In the genomic region with DNA sequence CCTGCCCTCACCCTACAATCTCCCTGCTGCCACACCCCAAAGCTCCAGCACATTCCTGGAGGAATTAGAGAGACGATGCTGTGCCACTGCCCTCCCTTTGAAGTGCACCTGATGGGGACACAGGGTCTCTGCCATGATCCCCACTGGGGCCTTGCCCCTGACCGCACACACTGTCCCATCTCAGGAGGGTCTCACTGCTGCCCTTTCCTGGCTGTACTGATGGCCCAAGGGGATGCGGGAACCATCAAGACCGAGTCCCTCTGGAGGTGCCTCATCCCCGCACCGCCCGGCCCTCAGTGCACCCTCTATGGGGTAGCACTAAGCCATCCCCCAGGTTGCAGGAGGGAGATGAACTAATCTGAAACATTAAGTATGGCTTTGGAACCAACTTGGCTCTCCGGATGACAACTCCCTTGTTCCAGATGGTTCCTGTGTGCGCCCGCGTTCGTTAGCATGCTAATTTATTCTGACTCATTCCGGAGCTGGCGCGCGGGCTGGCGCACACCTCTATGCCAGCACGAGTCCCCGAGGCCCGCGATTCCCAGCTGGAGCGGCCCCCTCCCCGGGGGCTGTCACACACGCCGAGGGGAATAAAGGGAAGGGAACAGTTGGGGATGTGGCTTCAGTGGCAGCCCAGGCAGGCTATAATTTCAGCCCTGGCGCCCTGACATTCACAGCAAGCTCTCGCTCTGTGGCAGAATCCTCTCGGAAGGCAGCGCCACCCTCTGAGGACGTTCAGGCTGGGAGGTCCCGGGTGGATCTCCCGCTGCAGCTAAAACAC, we compare ENCODE assay signal across 16 cellular contexts. TPM values are rescaled to one million over a fixed set of nuclear protein-coding genes. Genes with fewer than 3 reads are reported as not detected.
DNase-seq lines count a peak whose midpoint lies in the region; ATAC-seq and TF ChIP-seq lines count a peak whose summit lies in the region.
"Had no signal": no experiment of that assay in that cellular context is flagged by ENCODE, and none has a peak within 500 bp of the region (broad histone marks: within the 10 kb centered on the region; RNA-seq: fewer than 3 reads in every experiment).

No MANE protein-coding gene starts in this region.

- ATAC-seq in GM21423 (IDR thresholded peaks at IDR 0.05; ENCODE audit: unreplicated experiment) (no peak), HG02610 (IDR thresholded peaks at IDR 0.05; ENCODE audit: unreplicated experiment) (no peak)
- ATAC-seq: activated CD8-positive, alpha-beta T cell treated with anti-CD3 and anti-CD28 coated beads, Interleukin-2, amount 10 ng/mL, durations not matched to agents 7 days and 5 days; body of pancreas; left lung had no signal

- no peak for TF ChIP-seq CTCF in sigmoid colon (IDR thresholded peaks at IDR 0.05)

- TF ChIP-seq POLR2A in sigmoid colon (IDR thresholded peaks at IDR 0.05) = no peak

- DNase-seq in NCI-H748 (lab: John Stamatoyannopoulos, UW; ENCODE audit: unreplicated experiment) = peak; percentile 34
- no peak for DNase-seq in NCI-H748 treated with DMSO at 0.1 percent for 48 hours (lab: John Stamatoyannopoulos, UW)
- DNase-seq in NCI-H524 treated with DMSO at 0.1 percent for 48 hours (lab: John Stamatoyannopoulos, UW) = peak; percentile 65
- peak; percentile 29 to 41 for DNase-seq in hippocampal formation (lab: John Stamatoyannopoulos, UW)
- DNase-seq in sigmoid colon = peak; percentile 55
- DNase-seq in HPDE6-E6E7 (ENCODE audit: extremely low spot score) = no peak
- DNase-seq: activated CD8-positive, alpha-beta T cell treated with anti-CD3 and anti-CD28 coated beads, Interleukin-2, amount 10 ng/mL, durations not matched to agents 7 days and 5 days; activated gamma-delta T cell; body of pancreas; NCI-H510A treated with DMSO at 0.1 percent for 48 hours; nephron progenitor cell had no signal

- H3K27ac ChIP-seq in sigmoid colon = no peak overlapping the region
- H3K27ac ChIP-seq: A549, body of pancreas, heart left ventricle, left lung had no signal

- WGBS in sigmoid colon, 2 donors = 55 to 63% methylated on average over 32 of the region's 32 CpGs

- H3K36me3 ChIP-seq in sigmoid colon = no peaks in the 10 kb centered on the region
- H3K36me3 ChIP-seq: heart left ventricle, left lung had no signal

- H3K27me3 ChIP-seq in sigmoid colon = peaks cover 0 to 67% (median 18%) of the 10 kb centered on the region in 3 donors
- H3K27me3 ChIP-seq: body of pancreas had no signal

- no peak overlapping the region for H3K4me3 ChIP-seq in sigmoid colon
- H3K4me3 ChIP-seq: A549, body of pancreas, left lung had no signal

- intact Hi-C loops in sigmoid colon (cut with DNase I) = no loop called here

- H3K9me3 ChIP-seq in sigmoid colon = no peaks in the 10 kb centered on the region
- H3K9me3 ChIP-seq: A549, body of pancreas, heart left ventricle, left lung had no signal

- TF ChIP-seq EP300 in sigmoid colon (IDR thresholded peaks at IDR 0.05) = no peak

- peaks cover 0 to 9% (median 3%) of the 10 kb centered on the region in 4 donors for H3K4me1 ChIP-seq in sigmoid colon
- H3K4me1 ChIP-seq: A549, body of pancreas, left lung had no signal

RNA-seq across cellular contexts. Expression of gene C14orf180, which starts 34.2 kb away (rescaled TPM):
- total RNA-seq in sigmoid colon = 1 to 10 TPM in 1 of 4 donors, under 1 TPM in 2, not detected in 1; 0.16 to 5.0 (median 0.55) TPM
- polyA plus RNA-seq in sigmoid colon = 1 to 10 TPM in 1 of 3 donors, under 1 TPM in 2; 0.46 to 1.6 (median 0.60) TPM
- total RNA-seq: activated CD8-positive, alpha-beta T cell treated with anti-CD3 and anti-CD28 coated beads, Interleukin-2, amount 10 ng/mL, durations not matched to agents 7 days and 5 days; left lung had no signal
- polyA plus RNA-seq: A549 had no signal

RNA-seq across cellular contexts. Expression of gene TMEM179, which starts 59.2 kb away (rescaled TPM):
- total RNA-seq in sigmoid colon = 1 to 10 TPM; 1.4 to 5.4 (median 2.8) TPM
- 1 to 10 TPM in 1 of 3 donors, not detected in 2; 4.2 TPM for polyA plus RNA-seq in sigmoid colon
- total RNA-seq: activated CD8-positive, alpha-beta T cell treated with anti-CD3 and anti-CD28 coated beads, Interleukin-2, amount 10 ng/mL, durations not matched to agents 7 days and 5 days had no signal

Comparison
In these comparisons a context has a peak if more than half of its experiments do, and no peak if none do; other contexts are left out.
1. DNase-seq: peak in NCI-H748 (single experiment), NCI-H524 treated with DMSO at 0.1 percent for 48 hours (single experiment), hippocampal formation (2 of 2) and sigmoid colon (single experiment); none in NCI-H748 treated with DMSO at 0.1 percent for 48 hours (single experiment) and HPDE6-E6E7 (single experiment).